11 cellular contexts compared by ENCODE assay signal in genomic region chrX:153410888-153411254, GRCh38. TPM values are rescaled to one million over a fixed set of nuclear protein-coding genes. Genes with fewer than 3 reads are reported as not detected.
A peak's percentile ranks its signal among the peaks of the same experiment; 100 is the strongest.
DNase-seq lines count a peak whose midpoint lies in the region; ATAC-seq, FAIRE-seq and TF ChIP-seq lines count a peak whose summit lies in the region.
"Had no signal": no experiment of that assay in that cellular context is flagged by ENCODE, and none has a peak within 500 bp of the region (broad histone marks: within the 10 kb centered on the region; RNA-seq: fewer than 3 reads in every experiment).

No MANE protein-coding gene starts in this region.

- intact Hi-C loops in activated T-helper 2 cell treated with anti-CD3 and anti-CD28 coated beads, Interferon-gamma antibody, Interleukin-2, Interleukin-4, amounts not matched to agents 10 μg/mL and 5 μg/mL and 100 μg/mL, durations not matched to agents 14 hours and 24 hours and 36 hours (cut with micrococcal nuclease): loop anchor here (5.0 kb wide), 1 partner anchor 379 kb away; no protein-coding TSS in a partner anchor
- intact Hi-C loops in HepG2 (cut with micrococcal nuclease; ENCODE audit: unreplicated experiment): no loop called here
- intact Hi-C loops in testis (cut with DNase I; ENCODE audit: low total_unique reads): no loop called here
- intact Hi-C loops in PC-3 (cut with micrococcal nuclease): no loop called here

- TF ChIP-seq POLR2A in HepG2 (IDR thresholded peaks at IDR 0.05; ENCODE audit: insufficient read depth in 1 of 2, low read depth in 2 of 2, low read length in 2 of 2): no peak
- TF ChIP-seq POLR2A in testis (IDR thresholded peaks at IDR 0.05): no peak

- H3K27me3 Mint-ChIP-seq in activated CD4-positive, alpha-beta T cell treated with anti-CD3 and anti-CD28 coated beads, Interleukin-2, amount 10 ng/mL, durations not matched to agents 7 days and 5 days: peaks cover 9% of the 10 kb centered on the region
- H3K27me3 Mint-ChIP-seq in activated T-helper 2 cell treated with anti-CD3 and anti-CD28 coated beads, Interferon-gamma antibody, Interleukin-2, Interleukin-4, amounts not matched to agents 10 μg/mL and 5 μg/mL and 100 μg/mL, durations not matched to agents 14 hours and 24 hours and 36 hours (ENCODE audit: low read depth): peaks cover 2% of the 10 kb centered on the region

- TF ChIP-seq RAD21 in HepG2 (CRISPR knock-in tag; IDR thresholded peaks at IDR 0.05): no peak

- H3K27ac ChIP-seq in HepG2 (ENCODE audit: extremely low read length, insufficient read depth, low read length) (peak overlapping the region; percentile 67), testis (no peak overlapping the region), substantia nigra (ENCODE audit: low read depth, low read length, poor library complexity, severe bottlenecking) (no peak overlapping the region), PC-3 (ENCODE audit: low read length) (no peak overlapping the region)
- H3K27ac ChIP-seq: SJSA1, skin epidermis had no signal

- peaks cover 7% of the 10 kb centered on the region for H3K4me1 Mint-ChIP-seq in activated CD4-positive, alpha-beta T cell treated with anti-CD3 and anti-CD28 coated beads, Interleukin-2, amount 10 ng/mL, durations not matched to agents 7 days and 5 days
- H3K4me1 Mint-ChIP-seq in activated T-helper 2 cell treated with anti-CD3 and anti-CD28 coated beads, Interferon-gamma antibody, Interleukin-2, Interleukin-4, amounts not matched to agents 10 μg/mL and 5 μg/mL and 100 μg/mL, durations not matched to agents 14 hours and 24 hours and 36 hours (ENCODE audit: low read depth): peaks cover 9% of the 10 kb centered on the region

- H3K36me3 ChIP-seq in HepG2 (replicated peaks in 1 of 2; ENCODE audit: control insufficient read depth in 1 of 2, insufficient read depth in 2 of 2, low read length in 2 of 2) (no peaks in the 10 kb centered on the region), testis (ENCODE audit: low read depth, missing control alignments) (no peaks in the 10 kb centered on the region), PC-3 (ENCODE audit: low read depth, low read length) (no peaks in the 10 kb centered on the region)
- H3K36me3 ChIP-seq: SJSA1 had no signal

- H3K4me2 ChIP-seq in HepG2 (ENCODE audit: low read depth, low read length) (no peak overlapping the region), PC-3 (ENCODE audit: low read length) (no peak overlapping the region)

- BruUV-seq in HepG2 (replicated peaks; lab: Mats Ljungman, UMichigan) (no TSS peak), PC-3 (replicated peaks; lab: Mats Ljungman, UMichigan) (no TSS peak)

- H3K4me3 Mint-ChIP-seq in activated CD4-positive, alpha-beta T cell treated with anti-CD3 and anti-CD28 coated beads, Interleukin-2, amount 10 ng/mL, durations not matched to agents 7 days and 5 days: peak overlapping the region; percentile 37
- H3K4me3 Mint-ChIP-seq in activated T-helper 2 cell treated with anti-CD3 and anti-CD28 coated beads, Interferon-gamma antibody, Interleukin-2, Interleukin-4, amounts not matched to agents 10 μg/mL and 5 μg/mL and 100 μg/mL, durations not matched to agents 14 hours and 24 hours and 36 hours (ENCODE audit: low read depth): peak overlapping the region; percentile 66

- in situ Hi-C loops in HepG2 (cut with HindIII; ENCODE audit: extremely low pct_ligation_motif_present, low pct_unique_long_range_greater_than_20kb): loop anchor here (10.0 kb wide), 1 partner anchor 376 kb away; no protein-coding TSS in a partner anchor

- no peaks in the 10 kb centered on the region for H3K79me2 ChIP-seq in HepG2 (ENCODE audit: insufficient read depth, low read length)
- H3K79me2 ChIP-seq in PC-3 (ENCODE audit: low read length): no peaks in the 10 kb centered on the region

- H3F3A ChIP-seq in PC-3 (ENCODE audit: low read length, unreplicated experiment): no peaks in the 10 kb centered on the region

- H3K9ac ChIP-seq in HepG2 (ENCODE audit: insufficient read depth, low read depth, low read length): no peak overlapping the region
- no peak overlapping the region for H3K9ac ChIP-seq in PC-3 (ENCODE audit: low read length)

- H4K20me1 ChIP-seq in HepG2 (ENCODE audit: insufficient read depth, low read length) (no peaks in the 10 kb centered on the region), PC-3 (ENCODE audit: low read length) (no peaks in the 10 kb centered on the region)

- no peak for ATAC-seq in HepG2
- no peak for ATAC-seq in HG02678 (IDR thresholded peaks at IDR 0.05; ENCODE audit: unreplicated experiment)
- ATAC-seq in PC-3: no peak

- CTCF ChIA-PET in activated CD4-positive, alpha-beta T cell treated with anti-CD3 and anti-CD28 coated beads, Interleukin-2, amount 10 ng/mL, durations not matched to agents 7 days and 5 days (lab: Charles Lee): no interaction called here
- CTCF ChIA-PET in HepG2 (lab: Yijun Ruan, JAX; ENCODE audit: low intra/inter-chr PET ratio, low total read pairs): no interaction called here
- CTCF ChIA-PET in PC-3 (lab: Charles Lee): no interaction called here

- H3K9me3 Mint-ChIP-seq in activated CD4-positive, alpha-beta T cell treated with anti-CD3 and anti-CD28 coated beads, Interleukin-2, amount 10 ng/mL, durations not matched to agents 7 days and 5 days: no peaks in the 10 kb centered on the region
- no peaks in the 10 kb centered on the region for H3K9me3 Mint-ChIP-seq in activated T-helper 2 cell treated with anti-CD3 and anti-CD28 coated beads, Interferon-gamma antibody, Interleukin-2, Interleukin-4, amounts not matched to agents 10 μg/mL and 5 μg/mL and 100 μg/mL, durations not matched to agents 14 hours and 24 hours and 36 hours

- no peak for TF ChIP-seq CTCF in HepG2 (CRISPR knock-in tag; IDR thresholded peaks at IDR 0.05)
- no peak for TF ChIP-seq CTCF in testis (IDR thresholded peaks at IDR 0.05)
- TF ChIP-seq CTCF in PC-3 (conservative IDR thresholded peaks at IDR 0.05; ENCODE audit: low read depth, low read length): no peak

- TF ChIP-seq EP300 in HepG2 (IDR thresholded peaks at IDR 0.05; ENCODE audit: low read depth in 2 of 2, low read length in 2 of 2) (no peak), HepG2 (CRISPR knock-in tag; IDR thresholded peaks at IDR 0.05; ENCODE audit: borderline replicate concordance) (no peak)

- peaks cover 48% of the 10 kb centered on the region for H3K4me1 ChIP-seq in HepG2 (ENCODE audit: insufficient read depth, low read length)
- H3K4me1 ChIP-seq in testis: no peaks in the 10 kb centered on the region
- no peaks in the 10 kb centered on the region for H3K4me1 ChIP-seq in PC-3 (ENCODE audit: insufficient read depth, low read length)
- H3K4me1 ChIP-seq: SJSA1 had no signal

- H3K9me2 ChIP-seq in PC-3 (replicated peaks; ENCODE audit: low read length): no peaks in the 10 kb centered on the region

- no peaks in the 10 kb centered on the region for H3K36me3 Mint-ChIP-seq in activated CD4-positive, alpha-beta T cell treated with anti-CD3 and anti-CD28 coated beads, Interleukin-2, amount 10 ng/mL, durations not matched to agents 7 days and 5 days (ENCODE audit: low read depth)
- no peaks in the 10 kb centered on the region for H3K36me3 Mint-ChIP-seq in activated T-helper 2 cell treated with anti-CD3 and anti-CD28 coated beads, Interferon-gamma antibody, Interleukin-2, Interleukin-4, amounts not matched to agents 10 μg/mL and 5 μg/mL and 100 μg/mL, durations not matched to agents 14 hours and 24 hours and 36 hours (ENCODE audit: low read depth)

- H3K9me3 ChIP-seq in HepG2 (ENCODE audit: low read length): no peaks in the 10 kb centered on the region
- H3K9me3 ChIP-seq in testis: no peaks in the 10 kb centered on the region
- no peaks in the 10 kb centered on the region for H3K9me3 ChIP-seq in PC-3 (ENCODE audit: low read length)
- H3K9me3 ChIP-seq: SJSA1 had no signal

- peaks cover 0 to 2% of the 10 kb centered on the region in 2 experiments; a peak in 1 of 5 replicates for H3K27me3 ChIP-seq in HepG2 (ENCODE audit: control insufficient read depth in 1 of 2, insufficient read depth in 2 of 2, low read length in 2 of 2)
- H3K27me3 ChIP-seq in testis: no peaks in the 10 kb centered on the region
- H3K27me3 ChIP-seq in PC-3 (ENCODE audit: low read length): peaks cover 44% of the 10 kb centered on the region

- POLR2A ChIA-PET in activated CD4-positive, alpha-beta T cell treated with anti-CD3 and anti-CD28 coated beads, Interleukin-2, amount 10 ng/mL, durations not matched to agents 7 days and 5 days (lab: Charles Lee): no interaction called here
- POLR2A ChIA-PET in HepG2 (lab: Yijun Ruan, JAX): no interaction called here
- POLR2A ChIA-PET in PC-3 (lab: Charles Lee; ENCODE audit: unreplicated experiment): no interaction called here

- H3K27ac Mint-ChIP-seq in activated CD4-positive, alpha-beta T cell treated with anti-CD3 and anti-CD28 coated beads, Interleukin-2, amount 10 ng/mL, durations not matched to agents 7 days and 5 days: no peak overlapping the region
- H3K27ac Mint-ChIP-seq in activated T-helper 2 cell treated with anti-CD3 and anti-CD28 coated beads, Interferon-gamma antibody, Interleukin-2, Interleukin-4, amounts not matched to agents 10 μg/mL and 5 μg/mL and 100 μg/mL, durations not matched to agents 14 hours and 24 hours and 36 hours: no peak overlapping the region

- H3K4me3 ChIP-seq in HepG2 (replicated peaks in 1 of 3; ENCODE audit: insufficient read depth in 1 of 3, low read depth in 2 of 3, low read length in 3 of 3) (no peak overlapping the region), testis (peak overlapping the region; percentile 50 to 61), PC-3 (ENCODE audit: low read length) (no peak overlapping the region)
- H3K4me3 ChIP-seq: SJSA1 had no signal

- no peak for FAIRE-seq in HepG2 (lab: Jason Lieb, UNC)

- no peak overlapping the region for H2AFZ ChIP-seq in HepG2 (ENCODE audit: low read length)
- no peak overlapping the region for H2AFZ ChIP-seq in PC-3 (ENCODE audit: low read length)

- 86% methylated on average over 8 of the region's 12 CpGs for WGBS in HepG2 (ENCODE audit: low lambda C conversion rate)
- 32% methylated on average over 4 to 12 of the region's 12 CpGs for WGBS in testis, 2 donors

- DNase-seq in activated CD4-positive, alpha-beta T cell treated with anti-CD3 and anti-CD28 coated beads, Interleukin-2, amount 10 ng/mL, durations not matched to agents 7 days and 5 days: no peak
- DNase-seq in activated CD4-positive, alpha-beta T cell treated with anti-CD3 and anti-CD28 coated beads for 4 hours: no peak
- no peak for DNase-seq in activated T-helper 2 cell treated with anti-CD3 and anti-CD28 coated beads, Interferon-gamma antibody, Interleukin-2, Interleukin-4, amounts not matched to agents 10 μg/mL and 5 μg/mL and 100 μg/mL, durations not matched to agents 14 hours and 24 hours and 36 hours (ENCODE audit: low spot score)
- DNase-seq in HepG2 (ENCODE audit: low spot score) (no peak), testis (no peak), substantia nigra (lab: John Stamatoyannopoulos, UW) (no peak), PC-3 (no peak)

RNA-seq across cellular contexts. Expression of gene ZFP92, which starts 0.4 kb away (rescaled TPM):
- total RNA-seq in activated CD4-positive, alpha-beta T cell treated with anti-CD3 and anti-CD28 coated beads, Interleukin-2, amount 10 ng/mL, durations not matched to agents 7 days and 5 days: under 1 TPM; 0.52 to 0.60 TPM
- 1.8 and 2.1 TPM in 2 replicates for total RNA-seq in activated T-helper 2 cell treated with anti-CD3 and anti-CD28 coated beads, Interferon-gamma antibody, Interleukin-2, Interleukin-4, amounts not matched to agents 10 μg/mL and 5 μg/mL and 100 μg/mL, durations not matched to agents 14 hours and 24 hours and 36 hours
- total RNA-seq in HepG2 (2016; rRNA removed; fragmentation: Illumina TruSeq; extraction: Trizol) (0.02 and 0.03 TPM in 2 replicates), testis (1 to 10 TPM; 2.2 to 3.4 TPM), PC-3 (2014; rRNA removed) (not detected in 2 replicates)
- not detected in 2 replicates for total RNA-seq in HepG2 (2016; cell fraction: cytosol; rRNA removed; fragmentation: Illumina TruSeq; extraction: Trizol; ENCODE audit: low read depth)
- 0.02 and 0.03 TPM in 2 replicates for total RNA-seq in HepG2 (2016; cell fraction: insoluble cytoplasmic fraction; rRNA removed; fragmentation: Illumina TruSeq; extraction: Trizol)
- total RNA-seq in HepG2 (2016; cell fraction: membrane; rRNA removed; fragmentation: Illumina TruSeq; extraction: Trizol): not detected in 2 replicates
- not detected in 2 replicates for total RNA-seq in HepG2 (2016; cell fraction: nucleus; rRNA removed; fragmentation: Illumina TruSeq; extraction: Trizol)
- polyA plus RNA-seq in HepG2 (2011; rRNA removed) (not detected in 2 replicates), testis (ENCODE audit: insufficient read depth, low read depth, low replicate concordance) (2.1 TPM)
- polyA plus RNA-seq in HepG2 (2011; cell fraction: cytosol; rRNA removed): not detected in 2 replicates
- 0.03 TPM in 1 of 2 replicates, not detected in the other for polyA plus RNA-seq in HepG2 (2011; cell fraction: nucleus; rRNA removed)
- polyA plus RNA-seq in HepG2 (2012): 0.03 TPM in 1 of 2 replicates, not detected in the other
- not detected in 2 replicates for polyA plus RNA-seq in HepG2 (2016; cell fraction: cytosol; fragmentation: Illumina TruSeq; extraction: Trizol; ENCODE audit: low read depth)
- not detected in 2 replicates for polyA plus RNA-seq in HepG2 (2016; cell fraction: insoluble cytoplasmic fraction; fragmentation: Illumina TruSeq; extraction: Trizol; ENCODE audit: low read depth)
- not detected in 2 replicates for polyA plus RNA-seq in HepG2 (2016; cell fraction: membrane; fragmentation: Illumina TruSeq; extraction: Trizol; ENCODE audit: low read depth)
- polyA plus RNA-seq in HepG2 (2016; cell fraction: nucleus; fragmentation: Illumina TruSeq; extraction: Trizol; ENCODE audit: insufficient read depth, low read depth): not detected in 2 replicates
- not detected in 2 replicates for polyA minus RNA-seq in HepG2 (2011; rRNA and poly(A)+ RNA removed; ENCODE audit: low replicate concordance)
- not detected in 2 replicates for polyA minus RNA-seq in HepG2 (2011; cell fraction: cytosol; rRNA and poly(A)+ RNA removed)
- polyA minus RNA-seq in HepG2 (2011; cell fraction: nucleus; rRNA and poly(A)+ RNA removed): not detected in 2 replicates
- total RNA-seq: SJSA1 had no signal

RNA-seq across cellular contexts. Expression of gene PNMA6E, which starts 9.7 kb away (rescaled TPM):
- total RNA-seq in activated CD4-positive, alpha-beta T cell treated with anti-CD3 and anti-CD28 coated beads, Interleukin-2, amount 10 ng/mL, durations not matched to agents 7 days and 5 days: not detected
- not detected in 2 replicates for total RNA-seq in activated T-helper 2 cell treated with anti-CD3 and anti-CD28 coated beads, Interferon-gamma antibody, Interleukin-2, Interleukin-4, amounts not matched to agents 10 μg/mL and 5 μg/mL and 100 μg/mL, durations not matched to agents 14 hours and 24 hours and 36 hours
- not detected in 2 replicates for total RNA-seq in HepG2 (2016; rRNA removed; fragmentation: Illumina TruSeq; extraction: Trizol)
- not detected in 2 replicates for total RNA-seq in HepG2 (2016; cell fraction: cytosol; rRNA removed; fragmentation: Illumina TruSeq; extraction: Trizol; ENCODE audit: low read depth)
- not detected in 2 replicates for total RNA-seq in HepG2 (2016; cell fraction: insoluble cytoplasmic fraction; rRNA removed; fragmentation: Illumina TruSeq; extraction: Trizol)
- not detected in 2 replicates for total RNA-seq in HepG2 (2016; cell fraction: membrane; rRNA removed; fragmentation: Illumina TruSeq; extraction: Trizol)
- not detected in 2 replicates for total RNA-seq in HepG2 (2016; cell fraction: nucleus; rRNA removed; fragmentation: Illumina TruSeq; extraction: Trizol)
- not detected in 2 replicates for polyA plus RNA-seq in HepG2 (2011; rRNA removed)
- not detected in 2 replicates for polyA plus RNA-seq in HepG2 (2011; cell fraction: cytosol; rRNA removed)
- not detected in 2 replicates for polyA plus RNA-seq in HepG2 (2011; cell fraction: nucleus; rRNA removed)
- polyA plus RNA-seq in HepG2 (2012): not detected in 2 replicates
- polyA plus RNA-seq in HepG2 (2016; cell fraction: cytosol; fragmentation: Illumina TruSeq; extraction: Trizol; ENCODE audit: low read depth): not detected in 2 replicates
- not detected in 2 replicates for polyA plus RNA-seq in HepG2 (2016; cell fraction: insoluble cytoplasmic fraction; fragmentation: Illumina TruSeq; extraction: Trizol; ENCODE audit: low read depth)
- not detected in 2 replicates for polyA plus RNA-seq in HepG2 (2016; cell fraction: membrane; fragmentation: Illumina TruSeq; extraction: Trizol; ENCODE audit: low read depth)
- not detected in 2 replicates for polyA plus RNA-seq in HepG2 (2016; cell fraction: nucleus; fragmentation: Illumina TruSeq; extraction: Trizol; ENCODE audit: insufficient read depth, low read depth)
- polyA minus RNA-seq in HepG2 (2011; rRNA and poly(A)+ RNA removed; ENCODE audit: low replicate concordance): not detected in 2 replicates
- not detected in 2 replicates for polyA minus RNA-seq in HepG2 (2011; cell fraction: cytosol; rRNA and poly(A)+ RNA removed)
- not detected in 2 replicates for polyA minus RNA-seq in HepG2 (2011; cell fraction: nucleus; rRNA and poly(A)+ RNA removed)
- total RNA-seq in testis: 10 to 100 TPM in 1 of 2 donors, 1 to 10 TPM in 1; 9.7 to 24.2 TPM
- 13.3 TPM for polyA plus RNA-seq in testis (ENCODE audit: insufficient read depth, low read depth, low replicate concordance)
- not detected in 2 replicates for total RNA-seq in PC-3 (2014; rRNA removed)
- total RNA-seq: SJSA1, ureter had no signal

RNA-seq across cellular contexts. Expression of gene TREX2, which starts 35.0 kb away (rescaled TPM):
- total RNA-seq in activated CD4-positive, alpha-beta T cell treated with anti-CD3 and anti-CD28 coated beads, Interleukin-2, amount 10 ng/mL, durations not matched to agents 7 days and 5 days: 1 to 10 TPM; 3.0 to 3.4 TPM
- total RNA-seq in activated T-helper 2 cell treated with anti-CD3 and anti-CD28 coated beads, Interferon-gamma antibody, Interleukin-2, Interleukin-4, amounts not matched to agents 10 μg/mL and 5 μg/mL and 100 μg/mL, durations not matched to agents 14 hours and 24 hours and 36 hours: 0.94 and 1.1 TPM in 2 replicates
- total RNA-seq in HepG2 (2016; rRNA removed; fragmentation: Illumina TruSeq; extraction: Trizol) (0.18 TPM in 1 of 2 replicates, not detected in the other), testis (1 to 10 TPM; 4.0 to 7.5 TPM), PC-3 (2014; rRNA removed) (1.4 and 4.7 TPM in 2 replicates)
- total RNA-seq in HepG2 (2016; cell fraction: cytosol; rRNA removed; fragmentation: Illumina TruSeq; extraction: Trizol; ENCODE audit: low read depth): 1.2 TPM in 1 of 2 replicates, not detected in the other
- total RNA-seq in HepG2 (2016; cell fraction: insoluble cytoplasmic fraction; rRNA removed; fragmentation: Illumina TruSeq; extraction: Trizol): 0.22 TPM in 1 of 2 replicates, not detected in the other
- 0.19 and 0.21 TPM in 2 replicates for total RNA-seq in HepG2 (2016; cell fraction: membrane; rRNA removed; fragmentation: Illumina TruSeq; extraction: Trizol)
- total RNA-seq in HepG2 (2016; cell fraction: nucleus; rRNA removed; fragmentation: Illumina TruSeq; extraction: Trizol): 0.50 and 0.62 TPM in 2 replicates
- polyA plus RNA-seq in HepG2 (2011; rRNA removed) (0.13 and 0.17 TPM in 2 replicates), testis (ENCODE audit: insufficient read depth, low read depth, low replicate concordance) (0.51 TPM)
- polyA plus RNA-seq in HepG2 (2011; cell fraction: cytosol; rRNA removed): 0.09 and 0.21 TPM in 2 replicates
- polyA plus RNA-seq in HepG2 (2011; cell fraction: nucleus; rRNA removed): 1.2 and 2.1 TPM in 2 replicates
- polyA plus RNA-seq in HepG2 (2012): not detected in 2 replicates
- polyA plus RNA-seq in HepG2 (2016; cell fraction: cytosol; fragmentation: Illumina TruSeq; extraction: Trizol; ENCODE audit: low read depth): 0.18 TPM in 1 of 2 replicates, not detected in the other
- polyA plus RNA-seq in HepG2 (2016; cell fraction: insoluble cytoplasmic fraction; fragmentation: Illumina TruSeq; extraction: Trizol; ENCODE audit: low read depth): 0.19 TPM in 1 of 2 replicates, not detected in the other
- polyA plus RNA-seq in HepG2 (2016; cell fraction: membrane; fragmentation: Illumina TruSeq; extraction: Trizol; ENCODE audit: low read depth): 0.15 TPM in 1 of 2 replicates, not detected in the other
- polyA plus RNA-seq in HepG2 (2016; cell fraction: nucleus; fragmentation: Illumina TruSeq; extraction: Trizol; ENCODE audit: insufficient read depth, low read depth): 0.38 TPM in 1 of 2 replicates, not detected in the other
- 0.24 and 0.87 TPM in 2 replicates for polyA minus RNA-seq in HepG2 (2011; rRNA and poly(A)+ RNA removed; ENCODE audit: low replicate concordance)
- polyA minus RNA-seq in HepG2 (2011; cell fraction: cytosol; rRNA and poly(A)+ RNA removed): not detected in 2 replicates
- polyA minus RNA-seq in HepG2 (2011; cell fraction: nucleus; rRNA and poly(A)+ RNA removed): 1.3 and 1.6 TPM in 2 replicates

RNA-seq across cellular contexts. Expression of gene HAUS7, which starts 59.5 kb away (rescaled TPM):
- total RNA-seq in activated CD4-positive, alpha-beta T cell treated with anti-CD3 and anti-CD28 coated beads, Interleukin-2, amount 10 ng/mL, durations not matched to agents 7 days and 5 days: 10 to 100 TPM; 37.6 to 45.9 TPM
- total RNA-seq in activated T-helper 2 cell treated with anti-CD3 and anti-CD28 coated beads, Interferon-gamma antibody, Interleukin-2, Interleukin-4, amounts not matched to agents 10 μg/mL and 5 μg/mL and 100 μg/mL, durations not matched to agents 14 hours and 24 hours and 36 hours: 58.2 and 62.0 TPM in 2 replicates
- total RNA-seq in HepG2 (2016; rRNA removed; fragmentation: Illumina TruSeq; extraction: Trizol) (42.4 and 52.1 TPM in 2 replicates), testis (10 to 100 TPM; 34.0 to 35.2 TPM), PC-3 (2014; rRNA removed) (34.1 and 46.0 TPM in 2 replicates)
- total RNA-seq in HepG2 (2016; cell fraction: cytosol; rRNA removed; fragmentation: Illumina TruSeq; extraction: Trizol; ENCODE audit: low read depth): 11.6 and 12.0 TPM in 2 replicates
- total RNA-seq in HepG2 (2016; cell fraction: insoluble cytoplasmic fraction; rRNA removed; fragmentation: Illumina TruSeq; extraction: Trizol): 39.2 and 51.8 TPM in 2 replicates
- total RNA-seq in HepG2 (2016; cell fraction: membrane; rRNA removed; fragmentation: Illumina TruSeq; extraction: Trizol): 14.9 and 17.2 TPM in 2 replicates
- total RNA-seq in HepG2 (2016; cell fraction: nucleus; rRNA removed; fragmentation: Illumina TruSeq; extraction: Trizol): 18.7 and 21.6 TPM in 2 replicates
- polyA plus RNA-seq in HepG2 (2011; rRNA removed) (9.1 and 10.9 TPM in 2 replicates), testis (ENCODE audit: insufficient read depth, low read depth, low replicate concordance) (18.0 TPM)
- polyA plus RNA-seq in HepG2 (2011; cell fraction: cytosol; rRNA removed): 9.4 and 15.2 TPM in 2 replicates
- polyA plus RNA-seq in HepG2 (2011; cell fraction: nucleus; rRNA removed): 19.4 and 23.3 TPM in 2 replicates
- 8.2 and 11.4 TPM in 2 replicates for polyA plus RNA-seq in HepG2 (2012)
- polyA plus RNA-seq in HepG2 (2016; cell fraction: cytosol; fragmentation: Illumina TruSeq; extraction: Trizol; ENCODE audit: low read depth): 6.9 and 7.7 TPM in 2 replicates
- polyA plus RNA-seq in HepG2 (2016; cell fraction: insoluble cytoplasmic fraction; fragmentation: Illumina TruSeq; extraction: Trizol; ENCODE audit: low read depth): 32.6 and 41.1 TPM in 2 replicates
- polyA plus RNA-seq in HepG2 (2016; cell fraction: membrane; fragmentation: Illumina TruSeq; extraction: Trizol; ENCODE audit: low read depth): 10.1 and 11.1 TPM in 2 replicates
- polyA plus RNA-seq in HepG2 (2016; cell fraction: nucleus; fragmentation: Illumina TruSeq; extraction: Trizol; ENCODE audit: insufficient read depth, low read depth): 35.1 and 45.0 TPM in 2 replicates
- polyA minus RNA-seq in HepG2 (2011; rRNA and poly(A)+ RNA removed; ENCODE audit: low replicate concordance): 18.6 and 73.7 TPM in 2 replicates
- 5.5 and 7.6 TPM in 2 replicates for polyA minus RNA-seq in HepG2 (2011; cell fraction: cytosol; rRNA and poly(A)+ RNA removed)
- polyA minus RNA-seq in HepG2 (2011; cell fraction: nucleus; rRNA and poly(A)+ RNA removed): 3.6 and 9.3 TPM in 2 replicates

Comparison
In these comparisons a context has a peak if more than half of its experiments do, and no peak if none do; other contexts are left out.
1. H3K4me3 ChIP-seq: peak in testis (2 of 2); none in HepG2 (0 of 3) and PC-3 (single experiment).
2. RNA of gene PNMA6E, which starts 9.7 kb away (total RNA-seq): 9.7 to 24.2 TPM in testis; not detected in activated CD4-positive, alpha-beta T cell treated with anti-CD3 and anti-CD28 coated beads, Interleukin-2, amount 10 ng/mL, durations not matched to agents 7 days and 5 days, not detected in activated T-helper 2 cell treated with anti-CD3 and anti-CD28 coated beads, Interferon-gamma antibody, Interleukin-2, Interleukin-4, amounts not matched to agents 10 μg/mL and 5 μg/mL and 100 μg/mL, durations not matched to agents 14 hours and 24 hours and 36 hours, not detected in HepG2 and not detected in PC-3; every median in the first group is over 10 times any median in the second.